ENCODE assay signal across 1 cellular context in genomic region chr11:65117206-65118096, GRCh38.
A peak's percentile ranks its signal among the peaks of the same experiment; 100 is the strongest.
TF ChIP-seq lines count a peak whose summit lies in the region.

Gene ZNHIT2, minus strand, starts transcription at chr11:65117701. Its CDS starts 48 bp downstream, at chr11:65117653.

TF ChIP-seq in HepG2, 621 proteins besides CTCF, POLR2A, EP300 and RAD21 (continued from another document and continues in another):
- TF ChIP-seq, protein P1, sequence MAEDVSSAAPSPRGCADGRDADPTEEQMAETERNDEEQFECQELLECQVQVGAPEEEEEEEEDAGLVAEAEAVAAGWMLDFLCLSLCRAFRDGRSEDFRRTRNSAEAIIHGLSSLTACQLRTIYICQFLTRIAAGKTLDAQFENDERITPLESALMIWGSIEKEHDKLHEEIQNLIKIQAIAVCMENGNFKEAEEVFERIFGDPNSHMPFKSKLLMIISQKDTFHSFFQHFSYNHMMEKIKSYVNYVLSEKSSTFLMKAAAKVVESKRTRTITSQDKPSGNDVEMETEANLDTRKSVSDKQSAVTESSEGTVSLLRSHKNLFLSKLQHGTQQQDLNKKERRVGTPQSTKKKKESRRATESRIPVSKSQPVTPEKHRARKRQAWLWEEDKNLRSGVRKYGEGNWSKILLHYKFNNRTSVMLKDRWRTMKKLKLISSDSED (CRISPR knock-in tag; IDR thresholded peaks at IDR 0.05) = no peak
- TF ChIP-seq ZNF768 (CRISPR knock-in tag; IDR thresholded peaks at IDR 0.05) (peak; percentile 27; the same call in 1 of the 2 replicates), ZNF576 (CRISPR knock-in tag; IDR thresholded peaks at IDR 0.05) (no peak), ZFAT (CRISPR knock-in tag; conservative IDR thresholded peaks at IDR 0.05) (peak; percentile 28; the same call in 1 of the 2 replicates), FOXC1 (CRISPR knock-in tag; IDR thresholded peaks at IDR 0.05; ENCODE audit: borderline replicate concordance) (peak; percentile 62; the same call in 1 of the 2 replicates), ZSCAN12 (CRISPR knock-in tag; IDR thresholded peaks at IDR 0.05) (no peak), MTERF4 (CRISPR knock-in tag; IDR thresholded peaks at IDR 0.05) (0 out of 2 replicates have a peak, but pooled peaks have one; percentile 20), ZNF569 (CRISPR knock-in tag; IDR thresholded peaks at IDR 0.05; ENCODE audit: borderline replicate concordance) (no peak), ZFP36 (IDR thresholded peaks at IDR 0.05; ENCODE audit: borderline replicate concordance, low read depth, low read length, partially characterized antibody) (no peak), SNAPC4 (CRISPR knock-in tag; IDR thresholded peaks at IDR 0.05) (no peak), PHF20 (CRISPR knock-in tag; IDR thresholded peaks at IDR 0.05) (peak; percentile 88), KLF13 (CRISPR knock-in tag; IDR thresholded peaks at IDR 0.05) (no peak), CERS6 (CRISPR knock-in tag; IDR thresholded peaks at IDR 0.05) (no peak), NR2C2 (CRISPR knock-in tag; IDR thresholded peaks at IDR 0.05; ENCODE audit: borderline replicate concordance) (peak; percentile 99), MXI1 (IDR thresholded peaks at IDR 0.05; ENCODE audit: borderline replicate concordance, low read depth, low read length) (peak; percentile 98; the same call in 2 of the 3 replicates), ZNF326 (CRISPR knock-in tag; IDR thresholded peaks at IDR 0.05; ENCODE audit: borderline replicate concordance) (peak; percentile 40; the same call in 1 of the 2 replicates), SPEN (CRISPR knock-in tag; IDR thresholded peaks at IDR 0.05; ENCODE audit: low read depth) (peak; percentile 80), ZNF350 (CRISPR knock-in tag; IDR thresholded peaks at IDR 0.05; ENCODE audit: borderline replicate concordance, low read depth) (peak; percentile 77; the same call in 1 of the 2 replicates), SP4 (CRISPR knock-in tag; IDR thresholded peaks at IDR 0.05) (peak; percentile 75), FIP1L1 (IDR thresholded peaks at IDR 0.05; ENCODE audit: borderline replicate concordance, insufficient read depth, low read depth, low read length) (0 out of 2 replicates have a peak, but pooled peaks have one; percentile 22), ZNF615 (CRISPR knock-in tag; IDR thresholded peaks at IDR 0.05; ENCODE audit: borderline replicate concordance) (no peak), ZNF484 (CRISPR knock-in tag; IDR thresholded peaks at IDR 0.05; ENCODE audit: borderline replicate concordance, low read depth) (no peak), ZNF10 (CRISPR knock-in tag; IDR thresholded peaks at IDR 0.05; ENCODE audit: borderline replicate concordance, low read depth) (no peak), ZKSCAN8 (CRISPR knock-in tag; IDR thresholded peaks at IDR 0.05; ENCODE audit: borderline replicate concordance) (no peak), HCFC1 (IDR thresholded peaks at IDR 0.05; ENCODE audit: low read depth, low read length) (peak; percentile 69), NONO (IDR thresholded peaks at IDR 0.05) (no peak), NONO (CRISPR knock-in tag; conservative IDR thresholded peaks at IDR 0.05) (peak; percentile 86; the same call in 1 of the 2 replicates), SRSF9 (IDR thresholded peaks at IDR 0.05; ENCODE audit: borderline replicate concordance, insufficient read depth, low read depth, low read length, poor library complexity, severe bottlenecking) (no peak), ZBTB34 (CRISPR knock-in tag; IDR thresholded peaks at IDR 0.05) (no peak), TSC22D2 (CRISPR knock-in tag; IDR thresholded peaks at IDR 0.05; ENCODE audit: borderline replicate concordance) (0 out of 2 replicates have a peak, but pooled peaks have one; percentile 10), ZNF546 (CRISPR knock-in tag; conservative IDR thresholded peaks at IDR 0.05) (no peak), ZIK1 (CRISPR knock-in tag; IDR thresholded peaks at IDR 0.05; ENCODE audit: borderline replicate concordance, low read depth) (peak; percentile 80)
- TF ChIP-seq, protein P2, sequence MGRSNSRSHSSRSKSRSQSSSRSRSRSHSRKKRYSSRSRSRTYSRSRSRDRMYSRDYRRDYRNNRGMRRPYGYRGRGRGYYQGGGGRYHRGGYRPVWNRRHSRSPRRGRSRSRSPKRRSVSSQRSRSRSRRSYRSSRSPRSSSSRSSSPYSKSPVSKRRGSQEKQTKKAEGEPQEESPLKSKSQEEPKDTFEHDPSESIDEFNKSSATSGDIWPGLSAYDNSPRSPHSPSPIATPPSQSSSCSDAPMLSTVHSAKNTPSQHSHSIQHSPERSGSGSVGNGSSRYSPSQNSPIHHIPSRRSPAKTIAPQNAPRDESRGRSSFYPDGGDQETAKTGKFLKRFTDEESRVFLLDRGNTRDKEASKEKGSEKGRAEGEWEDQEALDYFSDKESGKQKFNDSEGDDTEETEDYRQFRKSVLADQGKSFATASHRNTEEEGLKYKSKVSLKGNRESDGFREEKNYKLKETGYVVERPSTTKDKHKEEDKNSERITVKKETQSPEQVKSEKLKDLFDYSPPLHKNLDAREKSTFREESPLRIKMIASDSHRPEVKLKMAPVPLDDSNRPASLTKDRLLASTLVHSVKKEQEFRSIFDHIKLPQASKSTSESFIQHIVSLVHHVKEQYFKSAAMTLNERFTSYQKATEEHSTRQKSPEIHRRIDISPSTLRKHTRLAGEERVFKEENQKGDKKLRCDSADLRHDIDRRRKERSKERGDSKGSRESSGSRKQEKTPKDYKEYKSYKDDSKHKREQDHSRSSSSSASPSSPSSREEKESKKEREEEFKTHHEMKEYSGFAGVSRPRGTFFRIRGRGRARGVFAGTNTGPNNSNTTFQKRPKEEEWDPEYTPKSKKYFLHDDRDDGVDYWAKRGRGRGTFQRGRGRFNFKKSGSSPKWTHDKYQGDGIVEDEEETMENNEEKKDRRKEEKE (IDR thresholded peaks at IDR 0.05) = no peak
- TF ChIP-seq, protein P3, sequence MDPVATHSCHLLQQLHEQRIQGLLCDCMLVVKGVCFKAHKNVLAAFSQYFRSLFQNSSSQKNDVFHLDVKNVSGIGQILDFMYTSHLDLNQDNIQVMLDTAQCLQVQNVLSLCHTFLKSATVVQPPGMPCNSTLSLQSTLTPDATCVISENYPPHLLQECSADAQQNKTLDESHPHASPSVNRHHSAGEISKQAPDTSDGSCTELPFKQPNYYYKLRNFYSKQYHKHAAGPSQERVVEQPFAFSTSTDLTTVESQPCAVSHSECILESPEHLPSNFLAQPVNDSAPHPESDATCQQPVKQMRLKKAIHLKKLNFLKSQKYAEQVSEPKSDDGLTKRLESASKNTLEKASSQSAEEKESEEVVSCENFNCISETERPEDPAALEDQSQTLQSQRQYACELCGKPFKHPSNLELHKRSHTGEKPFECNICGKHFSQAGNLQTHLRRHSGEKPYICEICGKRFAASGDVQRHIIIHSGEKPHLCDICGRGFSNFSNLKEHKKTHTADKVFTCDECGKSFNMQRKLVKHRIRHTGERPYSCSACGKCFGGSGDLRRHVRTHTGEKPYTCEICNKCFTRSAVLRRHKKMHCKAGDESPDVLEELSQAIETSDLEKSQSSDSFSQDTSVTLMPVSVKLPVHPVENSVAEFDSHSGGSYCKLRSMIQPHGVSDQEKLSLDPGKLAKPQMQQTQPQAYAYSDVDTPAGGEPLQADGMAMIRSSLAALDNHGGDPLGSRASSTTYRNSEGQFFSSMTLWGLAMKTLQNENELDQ (CRISPR knock-in tag; IDR thresholded peaks at IDR 0.05; ENCODE audit: borderline replicate concordance) = no peak
- TF ChIP-seq, protein P4, sequence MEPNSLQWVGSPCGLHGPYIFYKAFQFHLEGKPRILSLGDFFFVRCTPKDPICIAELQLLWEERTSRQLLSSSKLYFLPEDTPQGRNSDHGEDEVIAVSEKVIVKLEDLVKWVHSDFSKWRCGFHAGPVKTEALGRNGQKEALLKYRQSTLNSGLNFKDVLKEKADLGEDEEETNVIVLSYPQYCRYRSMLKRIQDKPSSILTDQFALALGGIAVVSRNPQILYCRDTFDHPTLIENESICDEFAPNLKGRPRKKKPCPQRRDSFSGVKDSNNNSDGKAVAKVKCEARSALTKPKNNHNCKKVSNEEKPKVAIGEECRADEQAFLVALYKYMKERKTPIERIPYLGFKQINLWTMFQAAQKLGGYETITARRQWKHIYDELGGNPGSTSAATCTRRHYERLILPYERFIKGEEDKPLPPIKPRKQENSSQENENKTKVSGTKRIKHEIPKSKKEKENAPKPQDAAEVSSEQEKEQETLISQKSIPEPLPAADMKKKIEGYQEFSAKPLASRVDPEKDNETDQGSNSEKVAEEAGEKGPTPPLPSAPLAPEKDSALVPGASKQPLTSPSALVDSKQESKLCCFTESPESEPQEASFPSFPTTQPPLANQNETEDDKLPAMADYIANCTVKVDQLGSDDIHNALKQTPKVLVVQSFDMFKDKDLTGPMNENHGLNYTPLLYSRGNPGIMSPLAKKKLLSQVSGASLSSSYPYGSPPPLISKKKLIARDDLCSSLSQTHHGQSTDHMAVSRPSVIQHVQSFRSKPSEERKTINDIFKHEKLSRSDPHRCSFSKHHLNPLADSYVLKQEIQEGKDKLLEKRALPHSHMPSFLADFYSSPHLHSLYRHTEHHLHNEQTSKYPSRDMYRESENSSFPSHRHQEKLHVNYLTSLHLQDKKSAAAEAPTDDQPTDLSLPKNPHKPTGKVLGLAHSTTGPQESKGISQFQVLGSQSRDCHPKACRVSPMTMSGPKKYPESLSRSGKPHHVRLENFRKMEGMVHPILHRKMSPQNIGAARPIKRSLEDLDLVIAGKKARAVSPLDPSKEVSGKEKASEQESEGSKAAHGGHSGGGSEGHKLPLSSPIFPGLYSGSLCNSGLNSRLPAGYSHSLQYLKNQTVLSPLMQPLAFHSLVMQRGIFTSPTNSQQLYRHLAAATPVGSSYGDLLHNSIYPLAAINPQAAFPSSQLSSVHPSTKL (CRISPR knock-in tag; IDR thresholded peaks at IDR 0.05) = 0 out of 2 replicates have a peak, but pooled peaks have one; percentile 12
- TF ChIP-seq, protein P5, sequence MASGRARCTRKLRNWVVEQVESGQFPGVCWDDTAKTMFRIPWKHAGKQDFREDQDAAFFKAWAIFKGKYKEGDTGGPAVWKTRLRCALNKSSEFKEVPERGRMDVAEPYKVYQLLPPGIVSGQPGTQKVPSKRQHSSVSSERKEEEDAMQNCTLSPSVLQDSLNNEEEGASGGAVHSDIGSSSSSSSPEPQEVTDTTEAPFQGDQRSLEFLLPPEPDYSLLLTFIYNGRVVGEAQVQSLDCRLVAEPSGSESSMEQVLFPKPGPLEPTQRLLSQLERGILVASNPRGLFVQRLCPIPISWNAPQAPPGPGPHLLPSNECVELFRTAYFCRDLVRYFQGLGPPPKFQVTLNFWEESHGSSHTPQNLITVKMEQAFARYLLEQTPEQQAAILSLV (CRISPR knock-in tag; IDR thresholded peaks at IDR 0.05; ENCODE audit: borderline replicate concordance) = 0 out of 2 replicates have a peak, but pooled peaks have one; percentile 4
